In genomic region chr22:17944205-17944725, GRCh38 we compare ENCODE assay signal across 13 cellular contexts.
DNase-seq lines count a peak whose midpoint lies in the region; ATAC-seq and TF ChIP-seq lines count a peak whose summit lies in the region.
"Had no signal": no experiment of that assay in that cellular context is flagged by ENCODE, and none has a peak within 500 bp of the region (broad histone marks: within the 10 kb centered on the region; RNA-seq: fewer than 3 reads in every experiment).

No MANE protein-coding gene starts in this region.

- H3K9me3 ChIP-seq in breast epithelium (no peaks in the 10 kb centered on the region), muscle layer of duodenum (ENCODE audit: control insufficient read depth in 1 of 2, low read length in 2 of 2) (no peaks in the 10 kb centered on the region), stomach (no peaks in the 10 kb centered on the region)

- H3K4me3 Mint-ChIP-seq in activated T-helper 17 cell treated with anti-CD3 and anti-CD28 coated beads, Interleukin-2, amount 50 U/mL, for 72 hours = no peak overlapping the region

- H3K27ac Mint-ChIP-seq in activated T-helper 17 cell treated with anti-CD3 and anti-CD28 coated beads, Interleukin-2, amount 50 U/mL, for 72 hours = no peak overlapping the region

- no peaks in the 10 kb centered on the region for H3K36me3 ChIP-seq in breast epithelium
- H3K36me3 ChIP-seq in muscle layer of duodenum (ENCODE audit: control insufficient read depth in 1 of 2, insufficient read depth in 2 of 2, low read length in 2 of 2) = peaks cover 0 to 4% of the 10 kb centered on the region in 2 donors
- no peaks in the 10 kb centered on the region for H3K36me3 ChIP-seq in stomach

- WGBS in stomach, 5 donors = 64 to 76% (median 73%) methylated on average over 13 of the region's 13 CpGs

- TF ChIP-seq POLR2A in breast epithelium (IDR thresholded peaks at IDR 0.05) = no peak
- no peak for TF ChIP-seq POLR2A in stomach (IDR thresholded peaks at IDR 0.05)

- no peak for TF ChIP-seq EP300 in stomach (IDR thresholded peaks at IDR 0.05)

- H3K9me3 Mint-ChIP-seq in activated T-helper 17 cell treated with anti-CD3 and anti-CD28 coated beads, Interleukin-2, amount 50 U/mL, for 72 hours = no peaks in the 10 kb centered on the region

- DNase-seq in NCI-H1092 treated with DMSO at 0.1 percent for 48 hours (lab: John Stamatoyannopoulos, UW) (peak; percentile 43), NCI-H1092 (lab: John Stamatoyannopoulos, UW) (no peak), breast epithelium (ENCODE audit: low spot score in 2 of 2) (no peak), stomach (no peak), epidermal melanocyte (ENCODE audit: insufficient read length, low spot score) (no peak)
- DNase-seq: 8988T; activated gamma-delta T cell; central memory CD4-positive, alpha-beta T cell; hypothalamus; NCI-H446 treated with DMSO at 0.1 percent for 48 hours had no signal

- H3K36me3 Mint-ChIP-seq in activated T-helper 17 cell treated with anti-CD3 and anti-CD28 coated beads, Interleukin-2, amount 50 U/mL, for 72 hours (ENCODE audit: low read depth) = no peaks in the 10 kb centered on the region

- H3K27me3 Mint-ChIP-seq in activated T-helper 17 cell treated with anti-CD3 and anti-CD28 coated beads, Interleukin-2, amount 50 U/mL, for 72 hours = no peaks in the 10 kb centered on the region

- no peak for ATAC-seq in HG03520 (IDR thresholded peaks at IDR 0.05; ENCODE audit: unreplicated experiment)
- no peak for ATAC-seq in activated T-helper 17 cell treated with anti-CD3 and anti-CD28 coated beads, Interleukin-2, amount 50 U/mL, for 72 hours (replicated peaks)

- H3K27ac ChIP-seq in breast epithelium (peak overlapping the region; percentile 23 to 26), muscle layer of duodenum (ENCODE audit: low read length) (peak overlapping the region; percentile 39), stomach (peak overlapping the region in 4 of 5 donors; percentile 14 to 69 (median 40))

- TF ChIP-seq CTCF in breast epithelium (IDR thresholded peaks at IDR 0.05) (no peak), stomach (IDR thresholded peaks at IDR 0.05) (no peak)

- no peaks in the 10 kb centered on the region for H3K27me3 ChIP-seq in breast epithelium
- H3K27me3 ChIP-seq in muscle layer of duodenum (ENCODE audit: low read depth, low read length) = no peaks in the 10 kb centered on the region
- H3K27me3 ChIP-seq in stomach = no peaks in the 10 kb centered on the region

- H3K4me1 ChIP-seq in breast epithelium (peaks cover 0 to 5% of the 10 kb centered on the region in 2 donors), muscle layer of duodenum (ENCODE audit: control insufficient read depth in 1 of 2, insufficient read depth in 2 of 2, low read length in 2 of 2) (peaks cover 3 to 50% of the 10 kb centered on the region in 2 donors), stomach (peaks cover 18 to 75% (median 56%) of the 10 kb centered on the region in 4 donors)

- intact Hi-C loops in breast epithelium (cut with DNase I; ENCODE audit: low total_unique reads) = no loop called here
- intact Hi-C loops in stomach (cut with DNase I; ENCODE audit: low total_unique reads) = no loop called here

- H3K4me1 Mint-ChIP-seq in activated T-helper 17 cell treated with anti-CD3 and anti-CD28 coated beads, Interleukin-2, amount 50 U/mL, for 72 hours = peaks cover 16% of the 10 kb centered on the region

- H3K4me3 ChIP-seq in breast epithelium (no peak overlapping the region), muscle layer of duodenum (ENCODE audit: low read depth in 1 of 2, low read length in 2 of 2) (no peak overlapping the region), stomach (no peak overlapping the region)
